8 cellular contexts compared by ENCODE assay signal in genomic region chr1:241834733-241835377, GRCh38. TPM values are rescaled to one million over a fixed set of nuclear protein-coding genes. Genes with fewer than 3 reads are reported as not detected.
DNase-seq lines count a peak whose midpoint lies in the region; ATAC-seq and TF ChIP-seq lines count a peak whose summit lies in the region.

No MANE protein-coding gene starts in this region.

- H3K36me3 ChIP-seq in tibial artery: no peaks in the 10 kb centered on the region

- no peak for DNase-seq in AG09309 (ENCODE audit: low read depth)
- peak; percentile 71 for DNase-seq in H4 (ENCODE audit: low spot score)
- DNase-seq in RPMI7951 (ENCODE audit: low read depth): peak; percentile 57
- DNase-seq in fibroblast of the aortic adventitia (ENCODE audit: low read depth): peak; percentile 77
- no peak for DNase-seq in tibial artery
- DNase-seq in mesenteric fat pad (ENCODE audit: low spot score): no peak
- no peak for DNase-seq in 8988T

- peak; percentile 77 for TF ChIP-seq CTCF in AG09309 (IDR thresholded peaks at IDR 0.05; ENCODE audit: control insufficient read depth, insufficient read depth, low read depth, low read length, missing control alignments)
- peak; percentile 88 for TF ChIP-seq CTCF in fibroblast of the aortic adventitia (IDR thresholded peaks at IDR 0.05; ENCODE audit: insufficient read depth, low read length)
- peak; percentile 69 to 71 for TF ChIP-seq CTCF in tibial artery (IDR thresholded peaks at IDR 0.05)

- ATAC-seq in HG03571 (IDR thresholded peaks at IDR 0.05; ENCODE audit: unreplicated experiment): no peak

- no peak overlapping the region for H3K27ac ChIP-seq in tibial artery

- no peaks in the 10 kb centered on the region for H3K9me3 ChIP-seq in tibial artery

- no peaks in the 10 kb centered on the region for H3K4me1 ChIP-seq in tibial artery

- no peaks in the 10 kb centered on the region for H3K27me3 ChIP-seq in tibial artery

- H3K4me3 ChIP-seq in AG09309 (ENCODE audit: control insufficient read depth, low read depth, low read length) (no peak overlapping the region), fibroblast of the aortic adventitia (ENCODE audit: low read depth, low read length) (no peak overlapping the region), tibial artery (no peak overlapping the region)

- intact Hi-C loops in tibial artery (cut with DNase I; ENCODE audit: low total_unique reads): loop anchor here (2.0 kb wide), 1 partner anchor 222 kb away; no protein-coding TSS in a partner anchor

RNA-seq across cellular contexts. Expression of gene EXO1, which starts 13.1 kb away (rescaled TPM):
- total RNA-seq in H4 (2014; rRNA removed; shearing (Covaris generic)): 32.4 and 49.1 TPM in 2 replicates
- total RNA-seq in RPMI7951 (2014; rRNA removed; shearing (Covaris generic)): 23.4 and 29.9 TPM in 2 replicates
- total RNA-seq in fibroblast of the aortic adventitia (ENCODE audit: low replicate concordance) (1.2 and 37.2 TPM in 2 replicates), mesenteric fat pad (0.48 TPM)

Comparison
In these comparisons a context has a peak if more than half of its experiments do, and no peak if none do; other contexts are left out.
1. DNase-seq: peak in H4 (single experiment), RPMI7951 (single experiment) and fibroblast of the aortic adventitia (single experiment); none in AG09309 (single experiment), tibial artery (0 of 2), mesenteric fat pad (single experiment) and 8988T (single experiment).
2. Peak in every context shown above with its lines, with median percentiles within 50 percentile points of each other: CTCF ChIP-seq.